24 cellular contexts compared by ENCODE assay signal in the genomic region with DNA sequence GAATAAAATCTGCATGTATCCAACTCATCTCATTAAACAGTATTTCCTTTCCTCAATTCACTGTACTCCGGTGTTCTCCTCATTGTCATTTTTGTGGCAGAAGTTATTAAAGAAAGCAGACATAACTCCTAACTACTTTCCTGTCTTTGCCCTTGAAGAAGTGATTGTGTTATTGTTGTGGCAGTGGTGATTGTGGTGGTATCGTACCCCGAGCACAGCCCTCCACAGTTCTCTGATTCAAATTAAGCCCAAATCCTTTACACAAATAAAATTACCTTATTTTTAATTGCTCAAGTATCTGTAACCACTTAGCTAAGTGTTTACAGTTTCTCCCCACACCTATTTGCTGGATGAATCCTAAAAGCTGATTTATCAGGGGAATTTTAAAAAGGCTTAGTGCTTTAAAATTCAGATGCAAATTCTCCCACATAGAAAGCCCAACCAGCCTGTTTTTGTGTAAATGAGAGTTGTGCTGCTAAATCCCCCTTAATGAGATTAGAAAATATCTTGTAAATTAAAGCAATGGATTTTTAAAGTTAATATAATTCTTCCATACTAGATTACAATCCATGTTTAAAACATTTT.
"Had no signal": no experiment of that assay in that cellular context is flagged by ENCODE, and none has a peak within 500 bp of the region (broad histone marks: within the 10 kb centered on the region; RNA-seq: fewer than 3 reads in every experiment).

No MANE protein-coding gene starts in this region.

- DNase-seq: activated B cell treated with CpG ODN at 0.5 μM for 24 hours; activated CD4-positive, alpha-beta T cell treated with anti-CD3 and anti-CD28 coated beads for 48 hours; activated CD8-positive, alpha-beta T cell treated with anti-CD3 and anti-CD28 coated beads for 36 hours; activated naive CD4-positive, alpha-beta T cell; activated T-cell treated with anti-CD3 and anti-CD28 coated beads, Interleukin-2, amount 50 U/mL, for 1 hour; anterior cingulate cortex; brain microvascular endothelial cell; central memory CD4-positive, alpha-beta T cell; dorsolateral prefrontal cortex; foreskin melanocyte; glutamatergic neuron; hypothalamus; left colon; lower lobe of right lung; natural killer cell; stimulated activated CD4-positive, alpha-beta T cell treated with anti-CD3 and anti-CD28 coated beads, Interleukin-4, amount 100 ng/mL, for 4 hours; testis had no signal

- H3K79me2 ChIP-seq: parathyroid adenoma had no signal

- H2AFZ ChIP-seq: parathyroid adenoma had no signal

- H3K4me1 Mint-ChIP-seq: activated B cell treated with CpG ODN at 0.5 μM for 24 hours; activated T-helper 17 cell treated with anti-CD3 and anti-CD28 coated beads, Interleukin-2, amount 50 U/mL, for 72 hours; natural killer cell; stimulated activated memory B cell treated with anti-CD40 and anti-IgM and Interleukin-4, amounts not matched to agents 10 μg/mL and 1 μg/mL and 100 μg/mL, for 72 hours had no signal

- H3K9me3 ChIP-seq: lower lobe of right lung, neutrophil, testis had no signal

- H3K27ac ChIP-seq: brain microvascular endothelial cell, dorsolateral prefrontal cortex, epithelial cell of prostate, lower lobe of right lung, neutrophil, parathyroid adenoma, testis had no signal

- H3K36me3 ChIP-seq: brain microvascular endothelial cell, lower lobe of right lung, neutrophil had no signal

- H3K27me3 Mint-ChIP-seq: activated B cell treated with CpG ODN at 0.5 μM for 24 hours; activated CD8-positive, alpha-beta T cell treated with anti-CD3 and anti-CD28 coated beads for 36 hours; activated T-helper 17 cell treated with anti-CD3 and anti-CD28 coated beads, Interleukin-2, amount 50 U/mL, for 72 hours; stimulated activated memory B cell treated with anti-CD40 and anti-IgM and Interleukin-4, amounts not matched to agents 10 μg/mL and 1 μg/mL and 100 μg/mL, for 72 hours; type B pancreatic cell had no signal

- H3K4me1 ChIP-seq: lower lobe of right lung, parathyroid adenoma, testis had no signal

- H3K36me3 Mint-ChIP-seq: natural killer cell; stimulated activated memory B cell treated with anti-CD40 and anti-IgM and Interleukin-4, amounts not matched to agents 10 μg/mL and 1 μg/mL and 100 μg/mL, for 72 hours; type B pancreatic cell had no signal

- H3K9me3 Mint-ChIP-seq: activated B cell treated with CpG ODN at 0.5 μM for 24 hours; activated CD8-positive, alpha-beta T cell treated with anti-CD3 and anti-CD28 coated beads for 36 hours; type B pancreatic cell had no signal

- H3K9ac ChIP-seq: parathyroid adenoma had no signal

- H3K4me3 Mint-ChIP-seq: activated B cell treated with CpG ODN at 0.5 μM for 24 hours; activated CD8-positive, alpha-beta T cell treated with anti-CD3 and anti-CD28 coated beads for 36 hours; activated T-helper 17 cell treated with anti-CD3 and anti-CD28 coated beads, Interleukin-2, amount 50 U/mL, for 72 hours; natural killer cell; stimulated activated memory B cell treated with anti-CD40 and anti-IgM and Interleukin-4, amounts not matched to agents 10 μg/mL and 1 μg/mL and 100 μg/mL, for 72 hours; T-helper 2 cell treated with Interferon-gamma antibody and Interleukin-4, amounts not matched to agents 5 μg/mL and 100 μg/mL, for 36 hours; type B pancreatic cell had no signal

- H3K4me3 ChIP-seq: dorsolateral prefrontal cortex, lower lobe of right lung, testis had no signal

- H3K27ac Mint-ChIP-seq: activated B cell treated with CpG ODN at 0.5 μM for 24 hours; activated CD8-positive, alpha-beta T cell treated with anti-CD3 and anti-CD28 coated beads for 36 hours; activated T-helper 17 cell treated with anti-CD3 and anti-CD28 coated beads, Interleukin-2, amount 50 U/mL, for 72 hours; natural killer cell; stimulated activated memory B cell treated with anti-CD40 and anti-IgM and Interleukin-4, amounts not matched to agents 10 μg/mL and 1 μg/mL and 100 μg/mL, for 72 hours; T-helper 2 cell treated with Interferon-gamma antibody and Interleukin-4, amounts not matched to agents 5 μg/mL and 100 μg/mL, for 36 hours; type B pancreatic cell had no signal

- H3K27me3 ChIP-seq: brain microvascular endothelial cell, dorsolateral prefrontal cortex, neutrophil, testis had no signal
